17 cellular contexts compared by ENCODE assay signal in the genomic region with DNA sequence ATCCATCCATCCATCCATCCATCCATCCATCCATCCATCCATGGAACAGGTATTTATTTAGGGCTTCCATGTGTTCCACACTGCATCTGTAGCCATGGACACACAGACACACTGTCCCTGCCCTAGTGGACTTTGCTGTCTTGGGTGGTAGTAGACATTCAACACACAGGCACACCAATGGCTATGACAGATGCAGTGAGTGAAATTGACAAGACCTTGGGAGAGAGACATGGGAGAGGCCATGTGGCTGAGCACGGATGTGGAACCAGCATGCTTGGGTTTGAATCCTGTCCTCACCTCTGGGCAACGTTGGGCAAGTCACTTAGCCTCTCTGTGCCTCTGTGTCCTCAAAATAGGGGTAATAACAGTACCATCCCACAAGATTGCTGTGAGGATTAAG. TPM values are rescaled to one million over a fixed set of nuclear protein-coding genes. Genes with fewer than 3 reads are reported as not detected.
DNase-seq lines count a peak whose midpoint lies in the region; ATAC-seq and TF ChIP-seq lines count a peak whose summit lies in the region.
"Had no signal": no experiment of that assay in that cellular context is flagged by ENCODE, and none has a peak within 500 bp of the region (broad histone marks: within the 10 kb centered on the region; RNA-seq: fewer than 3 reads in every experiment).

No MANE protein-coding gene starts in this region.

- H3K4me1 Mint-ChIP-seq in activated CD8-positive, alpha-beta memory T cell treated with anti-CD3 and anti-CD28 coated beads, Interleukin-2, amount 10 ng/mL, durations not matched to agents 7 days and 5 days = peaks cover 45% of the 10 kb centered on the region

- H3K4me1 ChIP-seq in left ventricle myocardium inferior (peaks cover 100% of the 10 kb centered on the region), esophagus squamous epithelium (peaks cover 12 to 96% (median 60%) of the 10 kb centered on the region in 3 donors), sigmoid colon (peaks cover 0 to 76% (median 73%) of the 10 kb centered on the region in 4 donors), upper lobe of right lung (peaks cover 55% of the 10 kb centered on the region)

- no peaks in the 10 kb centered on the region for H3K9me3 ChIP-seq in left ventricle myocardium inferior (replicated peaks)
- no peaks in the 10 kb centered on the region for H3K9me3 ChIP-seq in esophagus squamous epithelium
- H3K9me3 ChIP-seq in sigmoid colon = no peaks in the 10 kb centered on the region
- H3K9me3 ChIP-seq in upper lobe of right lung = no peaks in the 10 kb centered on the region
- H3K9me3 ChIP-seq: ovary had no signal

- CTCF ChIA-PET in activated CD8-positive, alpha-beta memory T cell treated with anti-CD3 and anti-CD28 coated beads, Interleukin-2, amount 10 ng/mL, durations not matched to agents 7 days and 5 days (lab: Charles Lee) = interaction anchor here (1.2 kb wide), 1 partner anchor 15 kb away, joined by 3 read pairs; no protein-coding TSS in a partner anchor

- DNase-seq in left ventricle myocardium inferior (no peak), cardiac septum (ENCODE audit: low spot score) (no peak), esophagus squamous epithelium (lab: John Stamatoyannopoulos, UW) (no peak), sigmoid colon (no peak), upper lobe of right lung (no peak), NCI-H1930 (lab: John Stamatoyannopoulos, UW) (no peak)
- no peak for DNase-seq in activated effector memory CD4-positive, alpha-beta T cell treated with Interleukin-2 at 50 U/mL for 16 hours
- no peak for DNase-seq in activated CD8-positive, alpha-beta memory T cell treated with anti-CD3 and anti-CD28 coated beads, Interleukin-2, amount 10 ng/mL, durations not matched to agents 7 days and 5 days
- DNase-seq: ACHN; activated CD4-positive, CD25-positive, alpha-beta regulatory T cell treated with anti-CD3 and anti-CD28 coated beads, Interleukin-2, amount 50 U/mL, for 72 hours; activated naive CD8-positive, alpha-beta T cell treated with anti-CD3 and anti-CD28 coated beads, Interleukin-2, amount 10 ng/mL, durations not matched to agents 7 days and 5 days; GDM1; mammary epithelial cell; NCI-H187; NCI-H524; T-helper 17 cell had no signal

- H3K4me3 Mint-ChIP-seq in activated CD8-positive, alpha-beta memory T cell treated with anti-CD3 and anti-CD28 coated beads, Interleukin-2, amount 10 ng/mL, durations not matched to agents 7 days and 5 days = no peak overlapping the region
- H3K4me3 Mint-ChIP-seq: activated naive CD8-positive, alpha-beta T cell treated with anti-CD3 and anti-CD28 coated beads, Interleukin-2, amount 10 ng/mL, durations not matched to agents 7 days and 5 days; T-helper 17 cell had no signal

- H3K27ac ChIP-seq in left ventricle myocardium inferior (replicated peaks) (peak overlapping the region; percentile 95), esophagus squamous epithelium (peak overlapping the region; percentile 85 to 98 (median 94)), sigmoid colon (peak overlapping the region; percentile 91 to 99 (median 94)), upper lobe of right lung (peak overlapping the region; percentile 79)

- TF ChIP-seq CTCF in left ventricle myocardium inferior (IDR thresholded peaks at IDR 0.05; ENCODE audit: borderline replicate concordance) (no peak), esophagus squamous epithelium (IDR thresholded peaks at IDR 0.05) (no peak), sigmoid colon (IDR thresholded peaks at IDR 0.05) (no peak), upper lobe of right lung (IDR thresholded peaks at IDR 0.05) (no peak)

- H3K36me3 ChIP-seq in left ventricle myocardium inferior (peaks cover 95% of the 10 kb centered on the region), esophagus squamous epithelium (peaks cover 21 to 96% (median 50%) of the 10 kb centered on the region in 3 donors), sigmoid colon (peaks cover 42 to 99% (median 72%) of the 10 kb centered on the region in 4 donors), upper lobe of right lung (peaks cover 83% of the 10 kb centered on the region)
- H3K36me3 ChIP-seq: ovary had no signal

- peaks cover 9% of the 10 kb centered on the region for H3K36me3 Mint-ChIP-seq in activated CD8-positive, alpha-beta memory T cell treated with anti-CD3 and anti-CD28 coated beads, Interleukin-2, amount 10 ng/mL, durations not matched to agents 7 days and 5 days

- ATAC-seq in upper lobe of right lung = no peak
- no peak for ATAC-seq in activated CD8-positive, alpha-beta memory T cell treated with anti-CD3 and anti-CD28 coated beads, Interleukin-2, amount 10 ng/mL, durations not matched to agents 7 days and 5 days
- ATAC-seq: T-helper 17 cell had no signal

- H3K9me3 Mint-ChIP-seq in activated CD8-positive, alpha-beta memory T cell treated with anti-CD3 and anti-CD28 coated beads, Interleukin-2, amount 10 ng/mL, durations not matched to agents 7 days and 5 days (ENCODE audit: low read depth) = no peaks in the 10 kb centered on the region
- H3K9me3 Mint-ChIP-seq: activated naive CD8-positive, alpha-beta T cell treated with anti-CD3 and anti-CD28 coated beads, Interleukin-2, amount 10 ng/mL, durations not matched to agents 7 days and 5 days had no signal

- H3K27ac Mint-ChIP-seq in activated CD8-positive, alpha-beta memory T cell treated with anti-CD3 and anti-CD28 coated beads, Interleukin-2, amount 10 ng/mL, durations not matched to agents 7 days and 5 days = no peak overlapping the region
- H3K27ac Mint-ChIP-seq: activated naive CD8-positive, alpha-beta T cell treated with anti-CD3 and anti-CD28 coated beads, Interleukin-2, amount 10 ng/mL, durations not matched to agents 7 days and 5 days had no signal

- intact Hi-C loops in left ventricle myocardium inferior (cut with micrococcal nuclease) (no loop called here), cardiac septum (cut with DNase I) (no loop called here), esophagus squamous epithelium (cut with DNase I) (loop anchor here (5.0 kb wide), 1 partner anchor 53 kb away; no protein-coding TSS in a partner anchor), sigmoid colon (cut with DNase I) (loop anchor here (2.0 kb wide), 1 partner anchor 36 kb away; no protein-coding TSS in a partner anchor), upper lobe of right lung (cut with DNase I) (loop anchor here (5.0 kb wide), 1 partner anchor 78 kb away; no protein-coding TSS in a partner anchor)

- H3K27me3 ChIP-seq in left ventricle myocardium inferior (ENCODE audit: low read depth) (no peaks in the 10 kb centered on the region), esophagus squamous epithelium (no peaks in the 10 kb centered on the region), sigmoid colon (no peaks in the 10 kb centered on the region), upper lobe of right lung (no peaks in the 10 kb centered on the region)
- H3K27me3 ChIP-seq: ovary had no signal

- H3K4me3 ChIP-seq in left ventricle myocardium inferior (no peak overlapping the region), esophagus squamous epithelium (no peak overlapping the region), sigmoid colon (no peak overlapping the region), upper lobe of right lung (no peak overlapping the region)
- H3K4me3 ChIP-seq: ovary had no signal

- TF ChIP-seq EP300 in sigmoid colon (IDR thresholded peaks at IDR 0.05) = no peak

- no peaks in the 10 kb centered on the region for H3K27me3 Mint-ChIP-seq in activated CD8-positive, alpha-beta memory T cell treated with anti-CD3 and anti-CD28 coated beads, Interleukin-2, amount 10 ng/mL, durations not matched to agents 7 days and 5 days
- H3K27me3 Mint-ChIP-seq: activated naive CD8-positive, alpha-beta T cell treated with anti-CD3 and anti-CD28 coated beads, Interleukin-2, amount 10 ng/mL, durations not matched to agents 7 days and 5 days; T-helper 17 cell had no signal

- WGBS in esophagus squamous epithelium, 2 donors = 79 to 90% methylated on average over 2 of the region's 2 CpGs
- WGBS in sigmoid colon, 2 donors = 85 to 87% methylated on average over 2 of the region's 2 CpGs

- TF ChIP-seq POLR2A in esophagus squamous epithelium (IDR thresholded peaks at IDR 0.05) = no peak
- no peak for TF ChIP-seq POLR2A in sigmoid colon (IDR thresholded peaks at IDR 0.05)

RNA-seq across cellular contexts. Expression of a gene that starts 45.3 kb away (rescaled TPM):
- total RNA-seq in left ventricle myocardium inferior = 165 TPM
- 191 TPM for total RNA-seq in cardiac septum
- 100 to 1,000 TPM in 2 of 4 donors, 10 to 100 TPM in 2; 43.7 to 169 (median 119) TPM for total RNA-seq in esophagus squamous epithelium
- 100 to 1,000 TPM; 303 to 609 (median 321) TPM for total RNA-seq in sigmoid colon
- 100 to 1,000 TPM in 1 of 3 donors, 10 to 100 TPM in 2; 22.8 to 140 (median 44.6) TPM for polyA plus RNA-seq in sigmoid colon
- total RNA-seq in upper lobe of right lung = 595 TPM
- total RNA-seq in activated CD8-positive, alpha-beta memory T cell treated with anti-CD3 and anti-CD28 coated beads, Interleukin-2, amount 10 ng/mL, durations not matched to agents 7 days and 5 days = 100 to 1,000 TPM in 1 of 2 experiments, 10 to 100 TPM in 1; 93.1 to 131 TPM

RNA-seq across cellular contexts. Expression of a gene that starts 56.8 kb away (rescaled TPM):
- total RNA-seq in left ventricle myocardium inferior (758 TPM), cardiac septum (855 TPM), esophagus squamous epithelium (1,000 to 10,000 TPM in 2 of 4 donors, 100 to 1,000 TPM in 2; 287 to 1,151 (median 926) TPM), sigmoid colon (1,000 to 10,000 TPM; 1,610 to 2,826 (median 1,919) TPM), upper lobe of right lung (464 TPM)
- 100 to 1,000 TPM; 333 to 617 (median 497) TPM for polyA plus RNA-seq in sigmoid colon
- total RNA-seq in activated CD8-positive, alpha-beta memory T cell treated with anti-CD3 and anti-CD28 coated beads, Interleukin-2, amount 10 ng/mL, durations not matched to agents 7 days and 5 days = 1 to 10 TPM; 3.2 to 8.0 TPM

Comparison
In these comparisons a context has a peak if more than half of its experiments do, and no peak if none do; other contexts are left out.
1. RNA of a gene that starts 56.8 kb away (total RNA-seq): 1,610 to 2,826 TPM in sigmoid colon, 287 to 1,151 TPM in esophagus squamous epithelium, 855 TPM in cardiac septum (single experiment), 758 TPM in left ventricle myocardium inferior (single experiment) and 464 TPM in upper lobe of right lung (single experiment); 3.2 to 8.0 TPM in activated CD8-positive, alpha-beta memory T cell treated with anti-CD3 and anti-CD28 coated beads, Interleukin-2, amount 10 ng/mL, durations not matched to agents 7 days and 5 days; every median in the first group is over 10 times any median in the second.
2. intact Hi-C loops: an anchor here in esophagus squamous epithelium (5.0 kb wide), sigmoid colon (2.0 kb wide) and upper lobe of right lung (5.0 kb wide); none called in left ventricle myocardium inferior and cardiac septum.
3. Peak in every context shown above with its lines, with median percentiles within 50 percentile points of each other: H3K27ac ChIP-seq.